Comparison of ENCODE assay signal across 1 cellular context in genomic region chr12:115343008-115343407, GRCh38.
TF ChIP-seq lines count a peak whose summit lies in the region.

No MANE protein-coding gene starts in this region.

TF ChIP-seq in WTC11, 78 proteins besides CTCF, POLR2A, EP300 and RAD21 (continued from another document):
- TF ChIP-seq AR (CRISPR knock-in tag; IDR thresholded peaks at IDR 0.05) (no peak), GABPB1 (CRISPR knock-in tag; IDR thresholded peaks at IDR 0.05) (no peak)
